ENCODE assay signal across 22 cellular contexts in the genomic region with DNA sequence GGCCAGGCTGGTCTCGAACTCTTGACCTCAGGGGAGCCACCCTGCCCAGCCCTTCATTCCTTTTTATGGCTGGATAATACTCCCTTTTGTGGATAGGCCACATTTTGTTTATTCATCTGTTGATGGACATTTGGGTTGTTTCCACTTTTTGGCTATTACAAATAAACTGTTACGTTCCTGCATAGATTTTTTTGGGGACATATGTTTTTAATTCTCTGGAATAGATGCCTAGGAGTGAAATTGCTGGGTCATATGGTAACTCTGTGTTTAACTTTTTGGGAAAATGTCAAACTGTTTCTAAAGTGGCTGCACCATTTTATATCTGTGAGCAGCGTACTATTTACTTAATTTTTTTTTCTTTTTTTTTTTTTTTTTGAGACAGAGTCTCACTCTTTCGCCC. TPM values are rescaled to one million over a fixed set of nuclear protein-coding genes. Genes with fewer than 3 reads are reported as not detected.
DNase-seq lines count a peak whose midpoint lies in the region; ATAC-seq and TF ChIP-seq lines count a peak whose summit lies in the region.
"Had no signal": no experiment of that assay in that cellular context is flagged by ENCODE, and none has a peak within 500 bp of the region (broad histone marks: within the 10 kb centered on the region; RNA-seq: fewer than 3 reads in every experiment).

No MANE protein-coding gene starts in this region.

- no peaks in the 10 kb centered on the region for H3K9me3 Mint-ChIP-seq in osteocyte (ENCODE audit: unreplicated experiment)
- H3K9me3 Mint-ChIP-seq: CD4-positive, alpha-beta T cell; H9 had no signal

- peaks cover 34% of the 10 kb centered on the region for H3K4me1 Mint-ChIP-seq in T-helper 17 cell
- H3K4me1 Mint-ChIP-seq in osteocyte (ENCODE audit: unreplicated experiment), result peaks cover 23% of the 10 kb centered on the region

- ATAC-seq in T-helper 17 cell (no peak), GM18868 (IDR thresholded peaks at IDR 0.05; ENCODE audit: unreplicated experiment) (no peak)
- ATAC-seq: PC-3, SK-N-SH treated with all-trans-retinoic acid at 6 μM for 48 hours had no signal

- H3K9me3 ChIP-seq in T-helper 17 cell (ENCODE audit: control insufficient read depth, low read length, poor library complexity, severe bottlenecking), result no peaks in the 10 kb centered on the region

- DNase-seq in T-helper 17 cell (no peak), fibroblast of gingiva (ENCODE audit: low read depth) (peak; percentile 85), osteocyte (ENCODE audit: extremely low spot score, unreplicated experiment) (no peak), NK-92 (lab: John Stamatoyannopoulos, UW; ENCODE audit: unreplicated experiment) (no peak), DMS53 treated with DMSO at 0.1 percent for 48 hours (lab: John Stamatoyannopoulos, UW; ENCODE audit: unreplicated experiment) (no peak)
- DNase-seq in stimulated activated CD4-positive, alpha-beta T cell treated with anti-CD3 and anti-CD28 coated beads, Interleukin-4, amount 100 ng/mL, for 1 hour, result no peak
- DNase-seq: 8988T; Calu3; CD4-positive, alpha-beta T cell; H9; MV-4-11; NCI-H1694 treated with DMSO at 0.1 percent for 48 hours; NCI-H2107; NCI-H510A; NCI-H748 treated with DMSO at 0.1 percent for 48 hours; PC-3; RPMI8226; SHP77 treated with DMSO at 0.1 percent for 48 hours had no signal

- H3K36me3 Mint-ChIP-seq in T-helper 17 cell (ENCODE audit: low read depth) (peaks cover 2% of the 10 kb centered on the region), osteocyte (ENCODE audit: unreplicated experiment) (peaks cover 35% of the 10 kb centered on the region)

- H3K27ac Mint-ChIP-seq in T-helper 17 cell, result peak overlapping the region; percentile 93
- H3K27ac Mint-ChIP-seq in osteocyte (ENCODE audit: unreplicated experiment), result peak overlapping the region; percentile 18
- H3K27ac Mint-ChIP-seq: CD4-positive, alpha-beta T cell; H9 had no signal

- H3K27me3 Mint-ChIP-seq in T-helper 17 cell, result no peaks in the 10 kb centered on the region
- H3K27me3 Mint-ChIP-seq in osteocyte (ENCODE audit: unreplicated experiment), result no peaks in the 10 kb centered on the region
- H3K27me3 Mint-ChIP-seq: CD4-positive, alpha-beta T cell had no signal

- TF ChIP-seq CTCF in 22Rv1 (IDR thresholded peaks at IDR 0.05) (no peak), osteocyte (IDR thresholded peaks at IDR 0.05) (no peak)

- H3K4me3 Mint-ChIP-seq in T-helper 17 cell, result no peak overlapping the region
- no peak overlapping the region for H3K4me3 Mint-ChIP-seq in osteocyte (ENCODE audit: unreplicated experiment)
- H3K4me3 Mint-ChIP-seq: CD4-positive, alpha-beta T cell; H9 had no signal

- H3K27ac ChIP-seq in 22Rv1, result peak overlapping the region; percentile 8; the same call in 1 of the 2 replicates
- H3K27ac ChIP-seq: KMS-11 had no signal

RNA-seq across cellular contexts. Expression of a gene that starts 9.8 kb away (rescaled TPM):
- 10 to 100 TPM; 32.3 to 34.9 TPM for total RNA-seq in T-helper 17 cell
- total RNA-seq in osteocyte, result 42.5 and 45.6 TPM in 2 replicates

RNA-seq across cellular contexts. Expression of a gene that starts 29.1 kb away (rescaled TPM):
- total RNA-seq in T-helper 17 cell (10 to 100 TPM; 29.5 to 33.6 TPM), osteocyte (34.8 and 36.0 TPM in 2 replicates)

RNA-seq across cellular contexts. Expression of a gene that starts 42.7 kb away (rescaled TPM):
- total RNA-seq in T-helper 17 cell (10 to 100 TPM in 1 of 2 donors, 1 to 10 TPM in 1; 9.6 to 11.8 TPM), osteocyte (4.1 and 4.4 TPM in 2 replicates)
